Comparison of ENCODE assay signal across 25 cellular contexts in the genomic region with DNA sequence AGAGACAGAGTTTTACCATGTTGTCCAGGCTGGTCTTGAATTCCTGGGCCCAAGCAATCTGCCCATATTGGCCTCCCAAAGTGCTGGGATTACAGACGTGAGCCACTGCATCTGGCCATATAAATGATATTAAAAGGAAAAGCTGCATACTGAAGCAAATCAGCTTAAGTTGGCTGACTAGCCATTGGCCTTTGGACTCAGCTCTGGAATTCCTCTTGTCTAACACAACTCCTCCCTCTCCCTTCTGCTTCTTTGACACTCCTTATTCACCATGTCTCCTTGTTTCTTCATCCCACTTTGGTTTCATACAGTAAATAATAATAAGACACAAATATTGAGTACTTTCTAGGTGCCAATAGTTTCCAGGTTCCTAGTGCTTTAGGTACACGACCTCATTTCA. TPM values are rescaled to one million over a fixed set of nuclear protein-coding genes. Genes with fewer than 3 reads are reported as not detected.
"Had no signal": no experiment of that assay in that cellular context is flagged by ENCODE, and none has a peak within 500 bp of the region (broad histone marks: within the 10 kb centered on the region; RNA-seq: fewer than 3 reads in every experiment).

No MANE protein-coding gene starts in this region.

- DNase-seq: activated CD4-positive, alpha-beta T cell treated with anti-CD3 and anti-CD28 coated beads, Interleukin-2, amount 10 ng/mL, durations not matched to agents 24 days and 14 days; activated CD8-positive, alpha-beta T cell treated with anti-CD3 and anti-CD28 coated beads for 36 hours; activated naive CD4-positive, alpha-beta T cell treated with anti-CD3 and anti-CD28 coated beads for 36 hours; activated naive CD8-positive, alpha-beta T cell treated with anti-CD3 and anti-CD28 coated beads, Interleukin-2, amount 50 U/mL, for 24 hours; activated T-cell treated with anti-CD3 and anti-CD28 coated beads, Interleukin-2, amount 50 U/mL, for 1 hour; anterior cingulate cortex; caudate nucleus; dorsolateral prefrontal cortex; gastrocnemius medialis; head of caudate nucleus; immature natural killer cell; kidney glomerular epithelial cell; mesendoderm; nephron progenitor cell; nucleus accumbens; right cardiac atrium; T-helper 1 cell; T-helper 9 cell had no signal

- H3K4me3 ChIP-seq: dorsolateral prefrontal cortex, gastrocnemius medialis, tibial nerve had no signal

- H3K9me3 ChIP-seq: gastrocnemius medialis, tibial nerve had no signal

- H3K36me3 Mint-ChIP-seq: brain, immature natural killer cell had no signal

- H3K9me3 Mint-ChIP-seq: activated CD4-positive, alpha-beta T cell treated with anti-CD3 and anti-CD28 coated beads, Interleukin-2, amount 10 ng/mL, durations not matched to agents 24 days and 14 days; activated CD8-positive, alpha-beta T cell treated with anti-CD3 and anti-CD28 coated beads for 36 hours; activated naive CD4-positive, alpha-beta T cell treated with anti-CD3 and anti-CD28 coated beads for 36 hours; activated naive CD8-positive, alpha-beta T cell treated with anti-CD3 and anti-CD28 coated beads, Interleukin-2, amount 50 U/mL, for 24 hours; activated T-helper 2 cell treated with anti-CD3 and anti-CD28 coated beads, Interferon-gamma antibody, Interleukin-2, Interleukin-4, amounts not matched to agents 10 μg/mL and 5 μg/mL and 100 μg/mL, durations not matched to agents 14 hours and 24 hours and 36 hours; brain; immature natural killer cell; nephron progenitor cell; stimulated activated naive CD8-positive, alpha-beta T cell treated with anti-CD3 and anti-CD28 coated beads, Interleukin-15, Interleukin-2, amounts not matched to agents 100 ng/mL and 50 ng/mL, for 24 hours had no signal

- H3K36me3 ChIP-seq: gastrocnemius medialis, tibial nerve had no signal

- H3K4me1 Mint-ChIP-seq: activated CD4-positive, alpha-beta T cell treated with anti-CD3 and anti-CD28 coated beads, Interleukin-2, amount 10 ng/mL, durations not matched to agents 24 days and 14 days; activated naive CD8-positive, alpha-beta T cell treated with anti-CD3 and anti-CD28 coated beads, Interleukin-2, amount 50 U/mL, for 24 hours; immature natural killer cell had no signal

- H3K27me3 ChIP-seq: tibial nerve had no signal

- H3K27ac ChIP-seq: dorsolateral prefrontal cortex, gastrocnemius medialis, tibial nerve had no signal

- H3K27ac Mint-ChIP-seq: activated CD4-positive, alpha-beta T cell treated with anti-CD3 and anti-CD28 coated beads, Interleukin-2, amount 10 ng/mL, durations not matched to agents 24 days and 14 days; activated CD8-positive, alpha-beta T cell treated with anti-CD3 and anti-CD28 coated beads for 36 hours; activated naive CD4-positive, alpha-beta T cell treated with anti-CD3 and anti-CD28 coated beads for 36 hours; activated naive CD8-positive, alpha-beta T cell treated with anti-CD3 and anti-CD28 coated beads, Interleukin-2, amount 50 U/mL, for 24 hours; activated T-helper 2 cell treated with anti-CD3 and anti-CD28 coated beads, Interferon-gamma antibody, Interleukin-2, Interleukin-4, amounts not matched to agents 10 μg/mL and 5 μg/mL and 100 μg/mL, durations not matched to agents 14 hours and 24 hours and 36 hours; brain; immature natural killer cell; nephron progenitor cell; stimulated activated naive CD8-positive, alpha-beta T cell treated with anti-CD3 and anti-CD28 coated beads, Interleukin-15, Interleukin-2, amounts not matched to agents 100 ng/mL and 50 ng/mL, for 24 hours had no signal

- ATAC-seq: activated CD8-positive, alpha-beta T cell treated with anti-CD3 and anti-CD28 coated beads for 36 hours; activated naive CD8-positive, alpha-beta T cell treated with anti-CD3 and anti-CD28 coated beads, Interleukin-2, amount 50 U/mL, for 24 hours; gastrocnemius medialis; right cardiac atrium had no signal

- H3K4me3 Mint-ChIP-seq: activated CD4-positive, alpha-beta T cell treated with anti-CD3 and anti-CD28 coated beads, Interleukin-2, amount 10 ng/mL, durations not matched to agents 24 days and 14 days; activated CD8-positive, alpha-beta T cell treated with anti-CD3 and anti-CD28 coated beads for 36 hours; activated naive CD4-positive, alpha-beta T cell treated with anti-CD3 and anti-CD28 coated beads for 36 hours; activated naive CD8-positive, alpha-beta T cell treated with anti-CD3 and anti-CD28 coated beads, Interleukin-2, amount 50 U/mL, for 24 hours; brain; immature natural killer cell; nephron progenitor cell; stimulated activated naive CD8-positive, alpha-beta T cell treated with anti-CD3 and anti-CD28 coated beads, Interleukin-15, Interleukin-2, amounts not matched to agents 100 ng/mL and 50 ng/mL, for 24 hours had no signal

RNA-seq across cellular contexts. Expression of a gene that starts 7.5 kb away (rescaled TPM):
- total RNA-seq: activated CD4-positive, alpha-beta T cell treated with anti-CD3 and anti-CD28 coated beads, Interleukin-2, amount 10 ng/mL, durations not matched to agents 24 days and 14 days; activated CD8-positive, alpha-beta T cell treated with anti-CD3 and anti-CD28 coated beads for 36 hours; activated naive CD4-positive, alpha-beta T cell treated with anti-CD3 and anti-CD28 coated beads for 36 hours; activated T-helper 2 cell treated with anti-CD3 and anti-CD28 coated beads, Interferon-gamma antibody, Interleukin-2, Interleukin-4, amounts not matched to agents 10 μg/mL and 5 μg/mL and 100 μg/mL, durations not matched to agents 14 hours and 24 hours and 36 hours; gastrocnemius medialis; liver; posterior vena cava; right cardiac atrium; skeletal muscle tissue; tibial nerve had no signal

RNA-seq across cellular contexts. Expression of a gene that starts 25.5 kb away (rescaled TPM):
- total RNA-seq: activated CD4-positive, alpha-beta T cell treated with anti-CD3 and anti-CD28 coated beads, Interleukin-2, amount 10 ng/mL, durations not matched to agents 24 days and 14 days; activated CD8-positive, alpha-beta T cell treated with anti-CD3 and anti-CD28 coated beads for 36 hours; activated naive CD4-positive, alpha-beta T cell treated with anti-CD3 and anti-CD28 coated beads for 36 hours; activated T-helper 2 cell treated with anti-CD3 and anti-CD28 coated beads, Interferon-gamma antibody, Interleukin-2, Interleukin-4, amounts not matched to agents 10 μg/mL and 5 μg/mL and 100 μg/mL, durations not matched to agents 14 hours and 24 hours and 36 hours; dorsolateral prefrontal cortex; liver; posterior vena cava; right cardiac atrium; skeletal muscle tissue; tibial nerve had no signal

RNA-seq across cellular contexts. Expression of a gene that starts 59.8 kb away (rescaled TPM):
- total RNA-seq: activated CD4-positive, alpha-beta T cell treated with anti-CD3 and anti-CD28 coated beads, Interleukin-2, amount 10 ng/mL, durations not matched to agents 24 days and 14 days; activated CD8-positive, alpha-beta T cell treated with anti-CD3 and anti-CD28 coated beads for 36 hours; activated naive CD4-positive, alpha-beta T cell treated with anti-CD3 and anti-CD28 coated beads for 36 hours; activated T-helper 2 cell treated with anti-CD3 and anti-CD28 coated beads, Interferon-gamma antibody, Interleukin-2, Interleukin-4, amounts not matched to agents 10 μg/mL and 5 μg/mL and 100 μg/mL, durations not matched to agents 14 hours and 24 hours and 36 hours; dorsolateral prefrontal cortex; gastrocnemius medialis; liver; posterior vena cava; right cardiac atrium; skeletal muscle tissue; tibial nerve had no signal
